9 cellular contexts compared by ENCODE assay signal in genomic region chr7:155190608-155191536, GRCh38.
DNase-seq lines count a peak whose midpoint lies in the region; ATAC-seq and TF ChIP-seq lines count a peak whose summit lies in the region.
"Had no signal": no experiment of that assay in that cellular context is flagged by ENCODE, and none has a peak within 500 bp of the region (broad histone marks: within the 10 kb centered on the region; RNA-seq: fewer than 3 reads in every experiment).

No MANE protein-coding gene starts in this region.

- H3K4me3 ChIP-seq in PC-3 (ENCODE audit: low read length) (peak overlapping the region; percentile 12; the same call in 1 of the 2 replicates), aorta (ENCODE audit: low read length in 2 of 2) (no peak overlapping the region)
- H3K4me3 ChIP-seq: skin epidermis had no signal

- peaks cover 26% of the 10 kb centered on the region for H3K27me3 Mint-ChIP-seq in CD4-positive, alpha-beta T cell
- H3K27me3 Mint-ChIP-seq in progenitor cell of endocrine pancreas, result peaks cover 36% of the 10 kb centered on the region

- 32 to 36% methylated on average over 44 of the region's 44 CpGs for WGBS in aorta, 2 donors

- H3F3A ChIP-seq in PC-3 (ENCODE audit: low read length, unreplicated experiment), result no peaks in the 10 kb centered on the region

- H3K9me3 Mint-ChIP-seq in CD4-positive, alpha-beta T cell, result peaks cover under 1% of the 10 kb centered on the region
- H3K9me3 Mint-ChIP-seq in progenitor cell of endocrine pancreas (ENCODE audit: low read depth), result peaks cover 6% of the 10 kb centered on the region

- H3K27me3 ChIP-seq in CD4-positive, alpha-beta T cell (ENCODE audit: control insufficient read depth, insufficient read depth, low read length), result no peaks in the 10 kb centered on the region
- H3K27me3 ChIP-seq in PC-3 (ENCODE audit: low read length) (no peaks in the 10 kb centered on the region), aorta (ENCODE audit: control insufficient read depth in 1 of 2, insufficient read depth in 2 of 2, low read length in 1 of 2) (no peaks in the 10 kb centered on the region)

- ATAC-seq in CD4-positive, alpha-beta T cell (ENCODE audit: poor library complexity), result peak; percentile 73
- peak; percentile 60 for ATAC-seq in GM21528 (IDR thresholded peaks at IDR 0.05; ENCODE audit: low FRiP score, unreplicated experiment)
- ATAC-seq in PC-3, result peak; percentile 57
- peak; percentile 78 for ATAC-seq in aorta (ENCODE audit: low FRiP score)

- no peak overlapping the region for H3K27ac Mint-ChIP-seq in CD4-positive, alpha-beta T cell
- peak overlapping the region; percentile 13 for H3K27ac Mint-ChIP-seq in progenitor cell of endocrine pancreas

- CTCF ChIA-PET in CD4-positive, alpha-beta T cell (lab: Charles Lee), result interaction anchor here (0.7 to 4.0 kb wide), 5 partner anchors 14 to 154 kb away, joined by 3 to 24 read pairs (median 5); no protein-coding TSS in a partner anchor
- CTCF ChIA-PET in PC-3 (lab: Charles Lee), result no interaction called here

- peak; percentile 86 for TF ChIP-seq CTCF in CD4-positive, alpha-beta T cell (IDR thresholded peaks at IDR 0.05)
- TF ChIP-seq CTCF in PC-3 (conservative IDR thresholded peaks at IDR 0.05; ENCODE audit: low read depth, low read length) (peak; percentile 84), progenitor cell of endocrine pancreas (IDR thresholded peaks at IDR 0.05; ENCODE audit: unreplicated experiment) (peak; percentile 78)

- no peak overlapping the region for H3K27ac ChIP-seq in CD4-positive, alpha-beta T cell (ENCODE audit: low read depth, low read length)
- peak overlapping the region; percentile 61; the same call in 1 of the 2 replicates for H3K27ac ChIP-seq in PC-3 (ENCODE audit: low read length)
- H3K27ac ChIP-seq in aorta (ENCODE audit: low read depth in 1 of 2, low read length in 2 of 2), result no peak overlapping the region
- H3K27ac ChIP-seq: skin epidermis had no signal

- no TSS peak for BruUV-seq in PC-3 (replicated peaks; lab: Mats Ljungman, UMichigan)

- POLR2A ChIA-PET in CD4-positive, alpha-beta T cell (lab: Charles Lee), result interaction anchor here (1.0 kb wide), 1 partner anchor 264 kb away, joined by 3 read pairs; no protein-coding TSS in a partner anchor
- POLR2A ChIA-PET in PC-3 (lab: Charles Lee; ENCODE audit: unreplicated experiment), result no interaction called here

- peaks cover 6% of the 10 kb centered on the region for H3K9me3 ChIP-seq in CD4-positive, alpha-beta T cell (ENCODE audit: control insufficient read depth, low read length)
- 0 out of 2 replicates have a peak, but pooled peaks cover under 1% of the 10 kb centered on the region for H3K9me3 ChIP-seq in PC-3 (ENCODE audit: low read length)
- H3K9me3 ChIP-seq in aorta (ENCODE audit: control insufficient read depth, low read length), result peaks cover 6% of the 10 kb centered on the region

- peak overlapping the region; percentile 57 for H3K4me2 ChIP-seq in PC-3 (ENCODE audit: low read length)

- peak in 9 of 10 experiments; percentile 39 to 75 (median 57) for DNase-seq in CD4-positive, alpha-beta T cell
- peak; percentile 39 for DNase-seq in PC-3
- DNase-seq in activated effector memory CD4-positive, alpha-beta T cell treated with Interleukin-2 at 50 U/mL for 16 hours, result peak; percentile 48
- DNase-seq in glomerular visceral epithelial cell (ENCODE audit: extremely low spot score), result peak; percentile 45
- DNase-seq in progenitor cell of endocrine pancreas (ENCODE audit: low spot score, unreplicated experiment), result peak; percentile 73
- peak in 1 of 2 donors; percentile 89 for DNase-seq in aorta
- no peak for DNase-seq in hippocampal formation (lab: John Stamatoyannopoulos, UW)

- H3K4me1 Mint-ChIP-seq in CD4-positive, alpha-beta T cell (ENCODE audit: low read depth), result no peaks in the 10 kb centered on the region
- H3K4me1 Mint-ChIP-seq in progenitor cell of endocrine pancreas (ENCODE audit: low read depth), result peaks cover 20% of the 10 kb centered on the region

- no peaks in the 10 kb centered on the region for H3K36me3 ChIP-seq in PC-3 (ENCODE audit: low read depth, low read length)
- no peaks in the 10 kb centered on the region for H3K36me3 ChIP-seq in aorta (ENCODE audit: control insufficient read depth in 1 of 2, insufficient read depth in 2 of 2, low read length in 1 of 2)

- no peaks in the 10 kb centered on the region for H3K9me2 ChIP-seq in PC-3 (replicated peaks; ENCODE audit: low read length)

- peaks cover 18% of the 10 kb centered on the region for H3K4me1 ChIP-seq in PC-3 (ENCODE audit: insufficient read depth, low read length)
- no peaks in the 10 kb centered on the region for H3K4me1 ChIP-seq in aorta (ENCODE audit: control insufficient read depth in 1 of 2, insufficient read depth in 2 of 2, low read length in 2 of 2)

- intact Hi-C loops in CD4-positive, alpha-beta T cell (cut with DNase I, micrococcal nuclease), result loop anchor here (1.0 to 5.0 kb wide), 3 partner anchors 106 to 264 kb away; partner anchors contain the start of gene INSIG1 (in 1 of the 2)
- intact Hi-C loops in PC-3 (cut with micrococcal nuclease), result loop anchor here (1.0 kb wide), 2 partner anchors 108 to 154 kb away; no protein-coding TSS in a partner anchor
- intact Hi-C loops in aorta (cut with DNase I), result loop anchor here (1.0 to 10.0 kb wide), 3 partner anchors 153 to 266 kb away; no protein-coding TSS in a partner anchor

- no peaks in the 10 kb centered on the region for H4K20me1 ChIP-seq in PC-3 (ENCODE audit: low read length)

- H3K36me3 Mint-ChIP-seq in CD4-positive, alpha-beta T cell (ENCODE audit: low read depth), result no peaks in the 10 kb centered on the region
- H3K36me3 Mint-ChIP-seq in progenitor cell of endocrine pancreas (ENCODE audit: insufficient read depth), result no peaks in the 10 kb centered on the region

- H3K9ac ChIP-seq in PC-3 (ENCODE audit: low read length), result peak overlapping the region; percentile 37; the same call in 1 of the 2 replicates

- 0 out of 2 replicates have a peak overlapping the region, but pooled peaks have one; percentile 41 for H2AFZ ChIP-seq in PC-3 (ENCODE audit: low read length)

- H3K79me2 ChIP-seq in PC-3 (ENCODE audit: low read length), result no peaks in the 10 kb centered on the region

- no peak overlapping the region for H3K4me3 Mint-ChIP-seq in CD4-positive, alpha-beta T cell
- H3K4me3 Mint-ChIP-seq in progenitor cell of endocrine pancreas (ENCODE audit: low read depth), result no peak overlapping the region

Comparison
In these comparisons a context has a peak if more than half of its experiments do, and no peak if none do; other contexts are left out.
1. DNase-seq: peak in CD4-positive, alpha-beta T cell (9 of 10), PC-3 (single experiment), activated effector memory CD4-positive, alpha-beta T cell treated with Interleukin-2 at 50 U/mL for 16 hours (single experiment), glomerular visceral epithelial cell (single experiment) and progenitor cell of endocrine pancreas (single experiment); none in hippocampal formation (0 of 2).
2. Peak in every context shown above with its lines, with median percentiles within 50 percentile points of each other: ATAC-seq and CTCF ChIP-seq.